In the genomic region with DNA sequence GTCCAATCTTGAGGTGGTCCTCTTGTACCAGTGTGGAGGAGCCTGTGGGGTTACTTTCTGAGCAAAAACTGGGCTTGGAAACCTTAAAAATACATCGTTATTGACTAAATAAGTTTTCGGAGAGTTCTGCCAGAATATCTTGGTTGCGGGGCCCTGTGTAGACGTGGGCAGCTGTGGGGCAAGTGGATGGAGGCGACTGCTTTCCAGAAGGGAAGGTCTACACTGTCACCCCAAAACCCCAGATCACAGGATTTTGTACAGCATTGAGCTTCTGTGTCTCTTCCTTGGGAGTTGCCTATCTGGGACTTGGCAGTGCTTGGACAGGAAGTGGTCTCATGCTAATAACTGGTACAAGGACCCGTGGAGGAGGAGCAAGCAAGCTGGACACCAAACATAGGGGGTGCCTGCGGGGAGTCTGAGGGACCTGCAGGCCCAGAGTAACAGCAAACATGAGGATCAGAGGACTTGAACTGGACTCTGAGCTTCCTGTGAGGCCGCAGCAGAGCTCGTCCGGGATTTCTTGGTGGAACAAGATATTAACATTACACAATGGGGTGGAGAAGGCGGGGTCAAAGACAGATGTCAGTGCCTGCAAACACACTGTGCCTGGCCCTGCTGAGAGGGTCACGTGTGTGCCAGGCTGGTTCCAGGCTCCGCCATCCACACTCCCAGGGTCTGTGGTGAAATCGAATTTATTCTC, we compare ENCODE assay signal across 1 cellular context.
TF ChIP-seq lines count a peak whose summit lies in the region.

No MANE protein-coding gene starts in this region.

TF ChIP-seq in HepG2, 621 proteins besides CTCF, POLR2A, EP300 and RAD21 (continued from another document and continues in another):
- TF ChIP-seq, protein P1, sequence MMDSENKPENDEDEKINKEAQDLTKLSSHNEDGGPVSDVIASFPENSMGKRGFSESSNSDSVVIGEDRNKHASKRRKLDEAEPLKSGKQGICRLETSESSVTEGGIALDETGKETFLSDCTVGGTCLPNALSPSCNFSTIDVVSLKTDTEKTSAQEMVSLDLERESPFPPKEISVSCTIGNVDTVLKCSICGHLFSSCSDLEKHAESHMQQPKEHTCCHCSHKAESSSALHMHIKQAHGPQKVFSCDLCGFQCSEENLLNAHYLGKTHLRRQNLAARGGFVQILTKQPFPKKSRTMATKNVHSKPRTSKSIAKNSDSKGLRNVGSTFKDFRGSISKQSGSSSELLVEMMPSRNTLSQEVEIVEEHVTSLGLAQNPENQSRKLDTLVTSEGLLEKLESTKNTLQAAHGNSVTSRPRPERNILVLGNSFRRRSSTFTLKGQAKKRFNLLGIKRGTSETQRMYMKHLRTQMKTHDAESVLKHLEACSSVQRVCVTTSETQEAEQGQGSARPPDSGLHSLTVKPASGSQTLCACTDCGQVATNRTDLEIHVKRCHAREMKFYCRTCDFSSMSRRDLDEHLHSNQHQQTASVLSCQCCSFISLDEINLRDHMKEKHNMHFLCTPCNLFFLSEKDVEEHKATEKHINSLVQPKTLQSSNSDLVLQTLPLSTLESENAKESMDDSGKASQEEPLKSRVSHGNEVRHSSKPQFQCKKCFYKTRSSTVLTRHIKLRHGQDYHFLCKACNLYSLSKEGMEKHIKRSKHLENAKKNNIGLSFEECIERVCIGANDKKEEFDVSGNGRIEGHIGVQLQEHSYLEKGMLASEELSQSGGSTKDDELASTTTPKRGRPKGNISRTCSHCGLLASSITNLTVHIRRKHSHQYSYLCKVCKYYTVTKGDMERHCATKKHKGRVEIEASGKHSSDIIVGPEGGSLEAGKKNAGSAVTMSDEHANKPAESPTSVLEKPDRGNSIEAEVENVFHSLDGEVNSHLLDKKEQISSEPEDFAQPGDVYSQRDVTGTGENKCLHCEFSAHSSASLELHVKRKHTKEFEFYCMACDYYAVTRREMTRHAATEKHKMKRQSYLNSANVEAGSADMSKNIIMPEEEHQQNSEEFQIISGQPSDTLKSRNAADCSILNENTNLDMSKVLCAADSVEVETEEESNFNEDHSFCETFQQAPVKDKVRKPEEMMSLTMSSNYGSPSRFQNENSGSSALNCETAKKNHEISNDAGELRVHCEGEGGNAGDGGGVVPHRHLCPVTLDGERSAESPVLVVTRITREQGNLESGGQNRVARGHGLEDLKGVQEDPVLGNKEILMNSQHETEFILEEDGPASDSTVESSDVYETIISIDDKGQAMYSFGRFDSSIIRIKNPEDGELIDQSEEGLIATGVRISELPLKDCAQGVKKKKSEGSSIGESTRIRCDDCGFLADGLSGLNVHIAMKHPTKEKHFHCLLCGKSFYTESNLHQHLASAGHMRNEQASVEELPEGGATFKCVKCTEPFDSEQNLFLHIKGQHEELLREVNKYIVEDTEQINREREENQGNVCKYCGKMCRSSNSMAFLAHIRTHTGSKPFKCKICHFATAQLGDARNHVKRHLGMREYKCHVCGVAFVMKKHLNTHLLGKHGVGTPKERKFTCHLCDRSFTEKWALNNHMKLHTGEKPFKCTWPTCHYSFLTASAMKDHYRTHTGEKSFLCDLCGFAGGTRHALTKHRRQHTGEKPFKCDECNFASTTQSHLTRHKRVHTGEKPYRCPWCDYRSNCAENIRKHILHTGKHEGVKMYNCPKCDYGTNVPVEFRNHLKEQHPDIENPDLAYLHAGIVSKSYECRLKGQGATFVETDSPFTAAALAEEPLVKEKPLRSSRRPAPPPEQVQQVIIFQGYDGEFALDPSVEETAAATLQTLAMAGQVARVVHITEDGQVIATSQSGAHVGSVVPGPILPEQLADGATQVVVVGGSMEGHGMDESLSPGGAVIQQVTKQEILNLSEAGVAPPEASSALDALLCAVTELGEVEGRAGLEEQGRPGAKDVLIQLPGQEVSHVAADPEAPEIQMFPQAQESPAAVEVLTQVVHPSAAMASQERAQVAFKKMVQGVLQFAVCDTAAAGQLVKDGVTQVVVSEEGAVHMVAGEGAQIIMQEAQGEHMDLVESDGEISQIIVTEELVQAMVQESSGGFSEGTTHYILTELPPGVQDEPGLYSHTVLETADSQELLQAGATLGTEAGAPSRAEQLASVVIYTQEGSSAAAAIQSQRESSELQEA (CRISPR knock-in tag; IDR thresholded peaks at IDR 0.05; ENCODE audit: not compliant biosample characterization): no peak
- TF ChIP-seq GTF2F1 (IDR thresholded peaks at IDR 0.05; ENCODE audit: low read length) (no peak), MZF1 (CRISPR knock-in tag; IDR thresholded peaks at IDR 0.05; ENCODE audit: borderline replicate concordance) (no peak), PCBP1 (IDR thresholded peaks at IDR 0.05; ENCODE audit: borderline replicate concordance, low read depth, low read length) (no peak), NCOA1 (CRISPR knock-in tag; IDR thresholded peaks at IDR 0.05) (peak; percentile 89; the same call in 1 of the 2 replicates), ARNT (IDR thresholded peaks at IDR 0.05) (no peak), SP4 (CRISPR knock-in tag; IDR thresholded peaks at IDR 0.05) (peak; percentile 73), IRX3 (CRISPR knock-in tag; IDR thresholded peaks at IDR 0.05; ENCODE audit: borderline replicate concordance, low read depth) (no peak), ZNF264 (CRISPR knock-in tag; IDR thresholded peaks at IDR 0.05) (peak; percentile 85; the same call in 1 of the 2 replicates), ZIK1 (CRISPR knock-in tag; IDR thresholded peaks at IDR 0.05; ENCODE audit: borderline replicate concordance, low read depth) (0 out of 2 replicates have a peak, but pooled peaks have one; percentile 59), ZNF816 (CRISPR knock-in tag; IDR thresholded peaks at IDR 0.05; ENCODE audit: borderline replicate concordance) (peak; percentile 77; the same call in 1 of the 2 replicates), PRMT3 (CRISPR knock-in tag; IDR thresholded peaks at IDR 0.05; ENCODE audit: borderline replicate concordance, low read depth) (no peak), ZKSCAN5 (CRISPR knock-in tag; IDR thresholded peaks at IDR 0.05) (no peak), MED1 (CRISPR knock-in tag; IDR thresholded peaks at IDR 0.05) (peak; percentile 97), TOE1 (CRISPR knock-in tag; IDR thresholded peaks at IDR 0.05) (peak; percentile 80; the same call in 1 of the 2 replicates), GATAD1 (CRISPR knock-in tag; IDR thresholded peaks at IDR 0.05) (peak; percentile 61; the same call in 1 of the 2 replicates), FOXK2 (IDR thresholded peaks at IDR 0.05) (no peak), ZNF460 (CRISPR knock-in tag; IDR thresholded peaks at IDR 0.05; ENCODE audit: borderline replicate concordance) (peak; percentile 42; the same call in 1 of the 2 replicates), ZBTB8A (CRISPR knock-in tag; IDR thresholded peaks at IDR 0.05; ENCODE audit: borderline replicate concordance, low read depth) (no peak), EED (CRISPR knock-in tag; IDR thresholded peaks at IDR 0.05) (no peak), ZNF432 (CRISPR knock-in tag; IDR thresholded peaks at IDR 0.05; ENCODE audit: borderline replicate concordance) (no peak), FLYWCH1 (CRISPR knock-in tag; IDR thresholded peaks at IDR 0.05) (no peak), ZFP37 (CRISPR knock-in tag; IDR thresholded peaks at IDR 0.05; ENCODE audit: borderline replicate concordance) (peak; percentile 68; the same call in 1 of the 2 replicates), ZNF496 (CRISPR knock-in tag; IDR thresholded peaks at IDR 0.05; ENCODE audit: insufficient replicate concordance) (no peak), ISL2 (CRISPR knock-in tag; IDR thresholded peaks at IDR 0.05) (peak; percentile 95), XBP1 (CRISPR knock-in tag; IDR thresholded peaks at IDR 0.05) (no peak), ZNF331 (CRISPR knock-in tag; IDR thresholded peaks at IDR 0.05) (peak; percentile 98), ZNF772 (CRISPR knock-in tag; IDR thresholded peaks at IDR 0.05) (peak; percentile 87; the same call in 1 of the 2 replicates), TBX2 (CRISPR knock-in tag; IDR thresholded peaks at IDR 0.05; ENCODE audit: borderline replicate concordance) (peak; percentile 94)
- TF ChIP-seq, protein P2, sequence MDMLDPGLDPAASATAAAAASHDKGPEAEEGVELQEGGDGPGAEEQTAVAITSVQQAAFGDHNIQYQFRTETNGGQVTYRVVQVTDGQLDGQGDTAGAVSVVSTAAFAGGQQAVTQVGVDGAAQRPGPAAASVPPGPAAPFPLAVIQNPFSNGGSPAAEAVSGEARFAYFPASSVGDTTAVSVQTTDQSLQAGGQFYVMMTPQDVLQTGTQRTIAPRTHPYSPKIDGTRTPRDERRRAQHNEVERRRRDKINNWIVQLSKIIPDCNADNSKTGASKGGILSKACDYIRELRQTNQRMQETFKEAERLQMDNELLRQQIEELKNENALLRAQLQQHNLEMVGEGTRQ (IDR thresholded peaks at IDR 0.05; ENCODE audit: low read depth, low read length): peak; percentile 87
- TF ChIP-seq, protein P2 (CRISPR knock-in tag; IDR thresholded peaks at IDR 0.05; ENCODE audit: borderline replicate concordance): peak; percentile 91; the same call in 1 of the 2 replicates
- TF ChIP-seq, protein P3, sequence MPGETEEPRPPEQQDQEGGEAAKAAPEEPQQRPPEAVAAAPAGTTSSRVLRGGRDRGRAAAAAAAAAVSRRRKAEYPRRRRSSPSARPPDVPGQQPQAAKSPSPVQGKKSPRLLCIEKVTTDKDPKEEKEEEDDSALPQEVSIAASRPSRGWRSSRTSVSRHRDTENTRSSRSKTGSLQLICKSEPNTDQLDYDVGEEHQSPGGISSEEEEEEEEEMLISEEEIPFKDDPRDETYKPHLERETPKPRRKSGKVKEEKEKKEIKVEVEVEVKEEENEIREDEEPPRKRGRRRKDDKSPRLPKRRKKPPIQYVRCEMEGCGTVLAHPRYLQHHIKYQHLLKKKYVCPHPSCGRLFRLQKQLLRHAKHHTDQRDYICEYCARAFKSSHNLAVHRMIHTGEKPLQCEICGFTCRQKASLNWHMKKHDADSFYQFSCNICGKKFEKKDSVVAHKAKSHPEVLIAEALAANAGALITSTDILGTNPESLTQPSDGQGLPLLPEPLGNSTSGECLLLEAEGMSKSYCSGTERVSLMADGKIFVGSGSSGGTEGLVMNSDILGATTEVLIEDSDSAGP (CRISPR knock-in tag; IDR thresholded peaks at IDR 0.05; ENCODE audit: borderline replicate concordance): peak; percentile 82
- TF ChIP-seq, protein P4, sequence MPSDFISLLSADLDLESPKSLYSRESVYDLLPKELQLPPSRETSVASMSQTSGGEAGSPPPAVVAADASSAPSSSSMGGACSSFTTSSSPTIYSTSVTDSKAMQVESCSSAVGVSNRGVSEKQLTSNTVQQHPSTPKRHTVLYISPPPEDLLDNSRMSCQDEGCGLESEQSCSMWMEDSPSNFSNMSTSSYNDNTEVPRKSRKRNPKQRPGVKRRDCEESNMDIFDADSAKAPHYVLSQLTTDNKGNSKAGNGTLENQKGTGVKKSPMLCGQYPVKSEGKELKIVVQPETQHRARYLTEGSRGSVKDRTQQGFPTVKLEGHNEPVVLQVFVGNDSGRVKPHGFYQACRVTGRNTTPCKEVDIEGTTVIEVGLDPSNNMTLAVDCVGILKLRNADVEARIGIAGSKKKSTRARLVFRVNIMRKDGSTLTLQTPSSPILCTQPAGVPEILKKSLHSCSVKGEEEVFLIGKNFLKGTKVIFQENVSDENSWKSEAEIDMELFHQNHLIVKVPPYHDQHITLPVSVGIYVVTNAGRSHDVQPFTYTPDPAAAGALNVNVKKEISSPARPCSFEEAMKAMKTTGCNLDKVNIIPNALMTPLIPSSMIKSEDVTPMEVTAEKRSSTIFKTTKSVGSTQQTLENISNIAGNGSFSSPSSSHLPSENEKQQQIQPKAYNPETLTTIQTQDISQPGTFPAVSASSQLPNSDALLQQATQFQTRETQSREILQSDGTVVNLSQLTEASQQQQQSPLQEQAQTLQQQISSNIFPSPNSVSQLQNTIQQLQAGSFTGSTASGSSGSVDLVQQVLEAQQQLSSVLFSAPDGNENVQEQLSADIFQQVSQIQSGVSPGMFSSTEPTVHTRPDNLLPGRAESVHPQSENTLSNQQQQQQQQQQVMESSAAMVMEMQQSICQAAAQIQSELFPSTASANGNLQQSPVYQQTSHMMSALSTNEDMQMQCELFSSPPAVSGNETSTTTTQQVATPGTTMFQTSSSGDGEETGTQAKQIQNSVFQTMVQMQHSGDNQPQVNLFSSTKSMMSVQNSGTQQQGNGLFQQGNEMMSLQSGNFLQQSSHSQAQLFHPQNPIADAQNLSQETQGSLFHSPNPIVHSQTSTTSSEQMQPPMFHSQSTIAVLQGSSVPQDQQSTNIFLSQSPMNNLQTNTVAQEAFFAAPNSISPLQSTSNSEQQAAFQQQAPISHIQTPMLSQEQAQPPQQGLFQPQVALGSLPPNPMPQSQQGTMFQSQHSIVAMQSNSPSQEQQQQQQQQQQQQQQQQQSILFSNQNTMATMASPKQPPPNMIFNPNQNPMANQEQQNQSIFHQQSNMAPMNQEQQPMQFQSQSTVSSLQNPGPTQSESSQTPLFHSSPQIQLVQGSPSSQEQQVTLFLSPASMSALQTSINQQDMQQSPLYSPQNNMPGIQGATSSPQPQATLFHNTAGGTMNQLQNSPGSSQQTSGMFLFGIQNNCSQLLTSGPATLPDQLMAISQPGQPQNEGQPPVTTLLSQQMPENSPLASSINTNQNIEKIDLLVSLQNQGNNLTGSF (CRISPR knock-in tag; IDR thresholded peaks at IDR 0.05): no peak
- TF ChIP-seq, protein P5, sequence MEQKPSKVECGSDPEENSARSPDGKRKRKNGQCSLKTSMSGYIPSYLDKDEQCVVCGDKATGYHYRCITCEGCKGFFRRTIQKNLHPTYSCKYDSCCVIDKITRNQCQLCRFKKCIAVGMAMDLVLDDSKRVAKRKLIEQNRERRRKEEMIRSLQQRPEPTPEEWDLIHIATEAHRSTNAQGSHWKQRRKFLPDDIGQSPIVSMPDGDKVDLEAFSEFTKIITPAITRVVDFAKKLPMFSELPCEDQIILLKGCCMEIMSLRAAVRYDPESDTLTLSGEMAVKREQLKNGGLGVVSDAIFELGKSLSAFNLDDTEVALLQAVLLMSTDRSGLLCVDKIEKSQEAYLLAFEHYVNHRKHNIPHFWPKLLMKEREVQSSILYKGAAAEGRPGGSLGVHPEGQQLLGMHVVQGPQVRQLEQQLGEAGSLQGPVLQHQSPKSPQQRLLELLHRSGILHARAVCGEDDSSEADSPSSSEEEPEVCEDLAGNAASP (CRISPR knock-in tag; IDR thresholded peaks at IDR 0.05; ENCODE audit: borderline replicate concordance): peak; percentile 81; the same call in 1 of the 2 replicates
- TF ChIP-seq, protein P6, sequence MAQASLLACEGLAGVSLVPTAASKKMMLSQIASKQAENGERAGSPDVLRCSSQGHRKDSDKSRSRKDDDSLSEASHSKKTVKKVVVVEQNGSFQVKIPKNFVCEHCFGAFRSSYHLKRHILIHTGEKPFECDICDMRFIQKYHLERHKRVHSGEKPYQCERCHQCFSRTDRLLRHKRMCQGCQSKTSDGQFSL (CRISPR knock-in tag; IDR thresholded peaks at IDR 0.05): peak; percentile 70; the same call in 1 of the 2 replicates
- TF ChIP-seq, protein P7, sequence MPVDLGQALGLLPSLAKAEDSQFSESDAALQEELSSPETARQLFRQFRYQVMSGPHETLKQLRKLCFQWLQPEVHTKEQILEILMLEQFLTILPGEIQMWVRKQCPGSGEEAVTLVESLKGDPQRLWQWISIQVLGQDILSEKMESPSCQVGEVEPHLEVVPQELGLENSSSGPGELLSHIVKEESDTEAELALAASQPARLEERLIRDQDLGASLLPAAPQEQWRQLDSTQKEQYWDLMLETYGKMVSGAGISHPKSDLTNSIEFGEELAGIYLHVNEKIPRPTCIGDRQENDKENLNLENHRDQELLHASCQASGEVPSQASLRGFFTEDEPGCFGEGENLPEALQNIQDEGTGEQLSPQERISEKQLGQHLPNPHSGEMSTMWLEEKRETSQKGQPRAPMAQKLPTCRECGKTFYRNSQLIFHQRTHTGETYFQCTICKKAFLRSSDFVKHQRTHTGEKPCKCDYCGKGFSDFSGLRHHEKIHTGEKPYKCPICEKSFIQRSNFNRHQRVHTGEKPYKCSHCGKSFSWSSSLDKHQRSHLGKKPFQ (CRISPR knock-in tag; IDR thresholded peaks at IDR 0.05; ENCODE audit: insufficient replicate concordance): no peak
